In genomic region chr1:30323841-30324240, GRCh38 we compare ENCODE assay signal across 12 cellular contexts.
"Had no signal": no experiment of that assay in that cellular context is flagged by ENCODE, and none has a peak within 500 bp of the region (broad histone marks: within the 10 kb centered on the region; RNA-seq: fewer than 3 reads in every experiment).

No MANE protein-coding gene starts in this region.

- H3K4me1 ChIP-seq: gastroesophageal sphincter, prostate gland, upper lobe of left lung had no signal

- DNase-seq: activated CD4-positive, alpha-beta T cell treated with anti-CD3 and anti-CD28 coated beads, Interleukin-2, amount 50 U/mL, for 4 hours; activated CD4-positive, CD25-positive, alpha-beta regulatory T cell treated with anti-CD3 and anti-CD28 coated beads, Interleukin-2, amount 50 U/mL, for 72 hours; activated CD8-positive, alpha-beta memory T cell treated with anti-CD3 and anti-CD28 coated beads, Interleukin-2, amount 10 ng/mL, durations not matched to agents 7 days and 5 days; activated gamma-delta T cell; activated naive CD8-positive, alpha-beta T cell treated with anti-CD3 and anti-CD28 coated beads, Interleukin-2, amount 10 ng/mL, durations not matched to agents 7 days and 5 days; activated T-cell treated with anti-CD3 and anti-CD28 coated beads, Interleukin-2, amount 50 U/mL, for 4 hours; stimulated activated CD4-positive, alpha-beta T cell treated with anti-CD3 and anti-CD28 coated beads, Interleukin-12 subunit alpha, Interleukin-12 subunit beta, amount 100 ng/mL, for 4 hours; stimulated activated naive CD4-positive, alpha-beta T cell; SW 1271; upper lobe of left lung had no signal

- H3K27ac ChIP-seq: gastroesophageal sphincter, prostate gland, upper lobe of left lung had no signal

- ATAC-seq: activated CD8-positive, alpha-beta memory T cell treated with anti-CD3 and anti-CD28 coated beads, Interleukin-2, amount 10 ng/mL, durations not matched to agents 7 days and 5 days; activated T-cell treated with anti-CD3 and anti-CD28 coated beads, Interleukin-2, amount 50 U/mL, for 4 hours; gastroesophageal sphincter had no signal

- H3K27me3 ChIP-seq: upper lobe of left lung had no signal
